Comparison of ENCODE assay signal across 13 cellular contexts in the genomic region with DNA sequence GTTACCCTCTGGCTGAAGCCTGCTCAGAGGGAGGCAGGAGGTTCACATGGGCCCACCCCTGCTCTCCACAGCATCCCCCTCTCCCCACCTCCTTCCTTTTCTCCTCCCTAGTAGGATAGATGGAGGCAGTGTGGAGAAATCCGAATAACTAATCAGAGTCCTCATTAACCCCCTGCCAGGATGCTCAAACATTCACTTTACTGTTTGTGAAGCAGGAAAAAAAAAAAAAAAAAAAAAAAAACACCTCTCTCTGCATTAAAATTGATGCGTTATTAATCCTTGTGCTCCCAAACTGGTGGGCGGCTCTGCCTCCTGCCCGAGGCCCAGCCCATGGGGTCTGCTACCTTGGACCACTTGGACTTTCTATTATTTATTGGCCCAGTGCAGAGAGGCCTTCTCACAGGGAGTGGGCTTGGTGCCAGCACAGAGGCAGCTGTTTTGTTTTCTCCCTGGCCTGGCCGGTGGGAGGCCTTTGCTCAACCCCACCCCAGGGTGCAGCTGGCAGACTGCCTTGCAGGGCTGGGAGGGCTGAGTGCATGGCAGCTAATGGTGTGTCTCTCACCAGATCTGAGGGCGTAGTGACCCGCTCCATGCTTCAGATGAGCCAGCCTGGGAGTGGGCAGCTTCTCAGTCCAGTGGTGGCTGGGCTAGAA.
DNase-seq lines count a peak whose midpoint lies in the region; ATAC-seq and TF ChIP-seq lines count a peak whose summit lies in the region.
"Had no signal": no experiment of that assay in that cellular context is flagged by ENCODE, and none has a peak within 500 bp of the region (broad histone marks: within the 10 kb centered on the region; RNA-seq: fewer than 3 reads in every experiment).

No MANE protein-coding gene starts in this region.

- peaks cover 39% of the 10 kb centered on the region for H3K27me3 Mint-ChIP-seq in stimulated activated naive CD8-positive, alpha-beta T cell treated with anti-CD3 and anti-CD28 coated beads, Interleukin-15, amount 100 ng/mL, for 72 hours
- H3K27me3 Mint-ChIP-seq in brain = peaks cover 5% of the 10 kb centered on the region
- H3K27me3 Mint-ChIP-seq: progenitor cell of endocrine pancreas had no signal

- H3K9ac ChIP-seq in mesenchymal stem cell (ENCODE audit: low read length) = no peak overlapping the region

- H2AK5ac ChIP-seq in mesenchymal stem cell (ENCODE audit: low read length, severe bottlenecking) = no peak overlapping the region

- H3K27me3 ChIP-seq in mesenchymal stem cell (ENCODE audit: control insufficient read depth in 1 of 2, insufficient read depth in 1 of 2, low read length in 2 of 2) (peaks cover 0 to 44% of the 10 kb centered on the region in 2 experiments), aorta (ENCODE audit: control insufficient read depth in 1 of 2, insufficient read depth in 2 of 2, low read length in 1 of 2) (no peaks in the 10 kb centered on the region)
- H3K27me3 ChIP-seq: adrenal gland had no signal

- no peak overlapping the region for H2BK15ac ChIP-seq in mesenchymal stem cell (ENCODE audit: low read depth, poor library complexity, severe bottlenecking)

- no peak overlapping the region for H2AFZ ChIP-seq in mesenchymal stem cell (ENCODE audit: low read depth, low read length)

- peak overlapping the region in 1 of 2 experiments; percentile 34 for H3K18ac ChIP-seq in mesenchymal stem cell (ENCODE audit: low read depth in 1 of 2, low read length in 2 of 2)

- no peak overlapping the region for H2BK5ac ChIP-seq in mesenchymal stem cell (ENCODE audit: low read depth, low read length, poor library complexity, severe bottlenecking)

- peaks cover 24% of the 10 kb centered on the region for H3K36me3 Mint-ChIP-seq in brain

- H3K4me3 ChIP-seq in mesenchymal stem cell (ENCODE audit: insufficient read depth in 1 of 2, low read depth in 1 of 2, low read length in 2 of 2) = no peak overlapping the region
- H3K4me3 ChIP-seq in aorta (ENCODE audit: low read length in 2 of 2) = no peak overlapping the region
- H3K4me3 ChIP-seq: adrenal gland had no signal

- no peak overlapping the region for H3K4me2 ChIP-seq in mesenchymal stem cell (ENCODE audit: low read length, poor library complexity, severe bottlenecking)

- H2BK12ac ChIP-seq in mesenchymal stem cell (ENCODE audit: low read length in 2 of 2) = no peak overlapping the region

- TF ChIP-seq CTCF in brain (conservative IDR thresholded peaks at IDR 0.05) = no peak

- peaks cover 24% of the 10 kb centered on the region for H3K79me1 ChIP-seq in mesenchymal stem cell (replicated peaks; ENCODE audit: low read length, poor library complexity, severe bottlenecking)

- no peak overlapping the region for H3K23ac ChIP-seq in mesenchymal stem cell (ENCODE audit: low read length in 2 of 2)

- peaks cover 30% of the 10 kb centered on the region for H3K4me1 ChIP-seq in mesenchymal stem cell (ENCODE audit: control insufficient read depth, insufficient read depth, low read depth, low read length)
- H3K4me1 ChIP-seq in aorta (ENCODE audit: control insufficient read depth in 1 of 2, insufficient read depth in 2 of 2, low read length in 2 of 2) = no peaks in the 10 kb centered on the region

- no peak overlapping the region for H3K27ac Mint-ChIP-seq in stimulated activated naive CD8-positive, alpha-beta T cell treated with anti-CD3 and anti-CD28 coated beads, Interleukin-15, amount 100 ng/mL, for 72 hours
- H3K27ac Mint-ChIP-seq in brain = peak overlapping the region in 4 of 5 experiments; percentile 31 to 82 (median 70)
- H3K27ac Mint-ChIP-seq: progenitor cell of endocrine pancreas had no signal

- H3K4ac ChIP-seq in mesenchymal stem cell (ENCODE audit: low read depth in 1 of 2, low read length in 2 of 2) = no peak overlapping the region

- intact Hi-C loops in aorta (cut with DNase I) = no loop called here

- no peaks in the 10 kb centered on the region for H3K4me1 Mint-ChIP-seq in stimulated activated naive CD8-positive, alpha-beta T cell treated with anti-CD3 and anti-CD28 coated beads, Interleukin-15, amount 100 ng/mL, for 72 hours
- peaks cover 37% of the 10 kb centered on the region for H3K4me1 Mint-ChIP-seq in brain

- peak; percentile 32 for ATAC-seq in stimulated activated naive CD8-positive, alpha-beta T cell treated with anti-CD3 and anti-CD28 coated beads, Interleukin-15, amount 100 ng/mL, for 72 hours
- ATAC-seq in stimulated activated naive CD8-positive, alpha-beta T cell treated with anti-CD3 and anti-CD28 coated beads, Interleukin-15, Interleukin-2, amounts not matched to agents 100 U/mL and 50 U/mL, for 24 hours = no peak
- ATAC-seq in aorta (ENCODE audit: low FRiP score) = peak; percentile 40
- ATAC-seq in HG03457 (IDR thresholded peaks at IDR 0.05; ENCODE audit: unreplicated experiment) = no peak

- H4K8ac ChIP-seq in mesenchymal stem cell (ENCODE audit: low read length) = no peak overlapping the region

- H3K27ac ChIP-seq in mesenchymal stem cell (ENCODE audit: low read length, poor library complexity, severe bottlenecking) (peak overlapping the region; percentile 33), aorta (ENCODE audit: low read depth in 1 of 2, low read length in 2 of 2) (no peak overlapping the region)
- H3K27ac ChIP-seq: adrenal gland had no signal

- no peak overlapping the region for H4K91ac ChIP-seq in mesenchymal stem cell (ENCODE audit: low read length)

- WGBS in mesenchymal stem cell = 79% methylated on average over 7 of the region's 7 CpGs
- WGBS in aorta, 2 donors = 65 to 71% methylated on average over 7 of the region's 7 CpGs

- H3K4me3 Mint-ChIP-seq in stimulated activated naive CD8-positive, alpha-beta T cell treated with anti-CD3 and anti-CD28 coated beads, Interleukin-15, amount 100 ng/mL, for 72 hours = no peak overlapping the region
- peak overlapping the region in 1 of 5 experiments; percentile 60 for H3K4me3 Mint-ChIP-seq in brain

- H3K36me3 ChIP-seq in mesenchymal stem cell (ENCODE audit: control insufficient read depth in 1 of 2, insufficient read depth in 2 of 2, low read depth in 1 of 2, low read length in 2 of 2) = peaks cover 0 to 16% of the 10 kb centered on the region in 2 experiments
- no peaks in the 10 kb centered on the region for H3K36me3 ChIP-seq in aorta (ENCODE audit: control insufficient read depth in 1 of 2, insufficient read depth in 2 of 2, low read length in 1 of 2)
- H3K36me3 ChIP-seq: adrenal gland had no signal

- no peak overlapping the region for H2BK120ac ChIP-seq in mesenchymal stem cell (ENCODE audit: low read depth, low read length)

- H3K9me3 ChIP-seq in mesenchymal stem cell (ENCODE audit: control insufficient read depth, low read length) (peaks cover 7% of the 10 kb centered on the region), aorta (ENCODE audit: control insufficient read depth, low read length) (no peaks in the 10 kb centered on the region)
- H3K9me3 ChIP-seq: adrenal gland had no signal

- H3K9me3 Mint-ChIP-seq in stimulated activated naive CD8-positive, alpha-beta T cell treated with anti-CD3 and anti-CD28 coated beads, Interleukin-15, amount 100 ng/mL, for 72 hours = no peaks in the 10 kb centered on the region
- H3K9me3 Mint-ChIP-seq in brain = peaks cover 12 to 24% (median 16%) of the 10 kb centered on the region in 5 experiments

- H3K14ac ChIP-seq in mesenchymal stem cell (ENCODE audit: low read length in 2 of 2) = no peak overlapping the region

- DNase-seq in stimulated activated naive CD8-positive, alpha-beta T cell treated with anti-CD3 and anti-CD28 coated beads, Interleukin-15, amount 100 ng/mL, for 72 hours = no peak
- DNase-seq in stimulated activated naive CD8-positive, alpha-beta T cell treated with anti-CD3 and anti-CD28 coated beads, Interleukin-15, Interleukin-2, amounts not matched to agents 100 U/mL and 50 U/mL, for 24 hours = no peak
- DNase-seq in mesenchymal stem cell (peak; percentile 18), aorta (no peak)
- DNase-seq in activated CD8-positive, alpha-beta memory T cell treated with anti-CD3 and anti-CD28 coated beads, Interleukin-2, amount 50 U/mL, for 48 hours = no peak
- DNase-seq in activated CD4-positive, alpha-beta T cell treated with anti-CD3 and anti-CD28 coated beads for 48 hours = no peak
- DNase-seq: activated CD8-positive, alpha-beta memory T cell treated with anti-CD3 and anti-CD28 coated beads for 24 hours; KG1; SW 1271 had no signal

Comparison
In these comparisons a context has a peak if more than half of its experiments do, and no peak if none do; other contexts are left out.
1. ATAC-seq: peak in stimulated activated naive CD8-positive, alpha-beta T cell treated with anti-CD3 and anti-CD28 coated beads, Interleukin-15, amount 100 ng/mL, for 72 hours (single experiment) and aorta (single experiment); none in stimulated activated naive CD8-positive, alpha-beta T cell treated with anti-CD3 and anti-CD28 coated beads, Interleukin-15, Interleukin-2, amounts not matched to agents 100 U/mL and 50 U/mL, for 24 hours (single experiment) and HG03457 (single experiment).
2. H3K27ac Mint-ChIP-seq: peak in brain (4 of 5); none in stimulated activated naive CD8-positive, alpha-beta T cell treated with anti-CD3 and anti-CD28 coated beads, Interleukin-15, amount 100 ng/mL, for 72 hours (0 of 2).